8 cellular contexts compared by ENCODE assay signal in the genomic region with DNA sequence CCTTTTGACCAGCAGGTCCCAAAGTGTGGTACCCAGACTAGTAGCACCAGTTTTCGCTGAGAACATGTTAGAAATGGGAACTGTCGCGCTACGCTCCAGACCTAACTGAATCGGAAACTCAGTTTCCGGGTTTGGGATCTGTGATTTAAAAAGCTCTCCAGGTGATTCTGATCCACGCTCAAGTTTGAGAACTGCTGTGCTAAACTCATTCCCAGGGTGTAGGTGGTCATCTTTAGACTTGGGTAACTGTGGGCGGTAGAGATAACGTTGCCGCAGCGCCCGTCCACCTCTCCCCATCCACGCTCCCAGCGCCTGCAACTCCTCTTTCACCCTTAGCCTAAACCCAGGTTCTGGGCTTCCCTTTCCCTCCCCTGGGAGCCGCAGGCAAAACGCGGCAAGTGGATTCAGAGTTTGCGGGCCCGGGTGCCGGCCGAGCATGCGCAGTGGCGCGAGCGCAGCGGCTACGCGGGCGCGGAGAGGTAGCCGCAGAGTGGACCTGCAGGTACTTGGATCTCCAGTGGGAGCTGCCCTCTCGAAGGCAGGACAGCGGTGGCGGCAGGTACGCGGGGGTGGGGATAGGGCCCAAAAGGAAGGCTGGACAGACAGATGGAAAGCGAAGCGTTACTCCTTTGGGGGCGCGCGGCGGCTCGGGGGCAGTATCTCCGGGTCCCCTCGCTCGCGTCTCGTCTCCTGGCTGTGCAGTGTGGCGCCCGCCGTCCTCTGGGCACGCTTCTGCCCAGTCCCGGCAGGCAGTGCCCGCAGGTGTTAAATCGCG. TPM values are rescaled to one million over a fixed set of nuclear protein-coding genes. Genes with fewer than 3 reads are reported as not detected.
DNase-seq lines count a peak whose midpoint lies in the region; ATAC-seq, FAIRE-seq and TF ChIP-seq lines count a peak whose summit lies in the region.

A gene with protein sequence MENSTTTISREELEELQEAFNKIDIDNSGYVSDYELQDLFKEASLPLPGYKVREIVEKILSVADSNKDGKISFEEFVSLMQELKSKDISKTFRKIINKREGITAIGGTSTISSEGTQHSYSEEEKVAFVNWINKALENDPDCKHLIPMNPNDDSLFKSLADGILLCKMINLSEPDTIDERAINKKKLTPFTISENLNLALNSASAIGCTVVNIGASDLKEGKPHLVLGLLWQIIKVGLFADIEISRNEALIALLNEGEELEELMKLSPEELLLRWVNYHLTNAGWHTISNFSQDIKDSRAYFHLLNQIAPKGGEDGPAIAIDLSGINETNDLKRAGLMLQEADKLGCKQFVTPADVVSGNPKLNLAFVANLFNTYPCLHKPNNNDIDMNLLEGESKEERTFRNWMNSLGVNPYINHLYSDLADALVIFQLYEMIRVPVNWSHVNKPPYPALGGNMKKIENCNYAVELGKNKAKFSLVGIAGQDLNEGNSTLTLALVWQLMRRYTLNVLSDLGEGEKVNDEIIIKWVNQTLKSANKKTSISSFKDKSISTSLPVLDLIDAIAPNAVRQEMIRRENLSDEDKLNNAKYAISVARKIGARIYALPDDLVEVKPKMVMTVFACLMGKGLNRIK (plus strand): TSS at position 443 of the 775 bp plus-strand sequence. CDS start 67,845 bp downstream, outside the sequence.

- POLR2A ChIA-PET in T-cell (lab: Charles Lee): no interaction called here

- H3K4me1 Mint-ChIP-seq in T-cell: peaks cover 17 to 21% (median 18%) of the 10 kb centered on the region in 3 donors

- peaks cover 0 to 2% of the 10 kb centered on the region in 2 donors for H3K27me3 Mint-ChIP-seq in T-cell

- CTCF ChIA-PET in T-cell (lab: Charles Lee): interaction anchor here in 1 of 2 donors (0.8 kb wide), 1 partner anchor 34 kb away, joined by 3 read pairs; no protein-coding TSS in a partner anchor

- H3K36me3 ChIP-seq in right atrium auricular region (no peaks in the 10 kb centered on the region), vagina (no peaks in the 10 kb centered on the region)

- peak within 1 kb of the TSS; percentile 95 to 98 (median 96) for H3K4me3 Mint-ChIP-seq in T-cell

- no peaks in the 10 kb centered on the region for H3K36me3 Mint-ChIP-seq in T-cell

- H3K27ac Mint-ChIP-seq in T-cell: peak within 1 kb of the TSS; percentile 84 to 92

- intact Hi-C loops in vagina (cut with DNase I): no loop called here

- H3K27me3 ChIP-seq in right atrium auricular region: no peaks in the 10 kb centered on the region
- H3K27me3 ChIP-seq in vagina: no peaks in the 10 kb centered on the region

- ATAC-seq in HG02763 (IDR thresholded peaks at IDR 0.05; ENCODE audit: unreplicated experiment) (peak; percentile 90), T-cell (replicated peaks in 1 of 4) (peak; percentile 87 to 89 (median 88))

- no peaks in the 10 kb centered on the region for H3K9me3 Mint-ChIP-seq in T-cell

- H3K27ac ChIP-seq in right atrium auricular region (peak within 1 kb of the TSS; percentile 62 to 67), vagina (peak within 1 kb of the TSS; percentile 6)

- FAIRE-seq in GM12892 (lab: Jason Lieb, UNC): peak; percentile 86

- H3K9me3 ChIP-seq in right atrium auricular region: no peaks in the 10 kb centered on the region
- no peaks in the 10 kb centered on the region for H3K9me3 ChIP-seq in vagina

- H3K4me3 ChIP-seq in right atrium auricular region (peak within 1 kb of the TSS; percentile 53 to 78), vagina (peak within 1 kb of the TSS; percentile 56 to 76)

- DNase-seq in GM12892 (ENCODE audit: insufficient read length) (peak; percentile 77), NCI-H1417 treated with DMSO at 0.1 percent for 48 hours (lab: John Stamatoyannopoulos, UW) (peak; percentile 85), T-cell (peak; percentile 56 to 90 (median 75)), amniotic stem cell (lab: John Stamatoyannopoulos, UW) (peak; percentile 29), right atrium auricular region (ENCODE audit: low spot score) (peak; percentile 85), putamen (ENCODE audit: low spot score) (peak; percentile 78), vagina (ENCODE audit: extremely low spot score in 2 of 2) (peak in 1 of 2 donors; percentile 89)

- peak in 1 of 2 donors; percentile 10 for TF ChIP-seq CTCF in right atrium auricular region (IDR thresholded peaks at IDR 0.05)
- TF ChIP-seq CTCF in vagina (IDR thresholded peaks at IDR 0.05): no peak

- H3K4me1 ChIP-seq in right atrium auricular region: peaks cover 0 to 12% of the 10 kb centered on the region in 2 donors
- H3K4me1 ChIP-seq in vagina: no peaks in the 10 kb centered on the region

- TF ChIP-seq POLR2A in GM12892 (IDR thresholded peaks at IDR 0.05; ENCODE audit: low read depth, low read length) (peak; percentile 36; the same call in 1 of the 2 replicates), vagina (IDR thresholded peaks at IDR 0.05) (no peak)

RNA-seq across cellular contexts. Expression of the gene that starts here (rescaled TPM):
- polyA plus RNA-seq in GM12892 (2012; ENCODE audit: missing spikeins): 2.2 TPM
- 1 to 10 TPM in 4 of 5 donors, under 1 TPM in 1; 0.84 to 3.6 (median 1.8) TPM for total RNA-seq in T-cell
- total RNA-seq in right atrium auricular region: 1 to 10 TPM in 1 of 2 donors, under 1 TPM in 1; 0.96 to 2.3 TPM
- total RNA-seq in vagina: 3.9 TPM
